ENCODE assay signal across 12 cellular contexts in genomic region chr6:119463081-119463626, GRCh38.
A peak's percentile ranks its signal among the peaks of the same experiment; 100 is the strongest.
DNase-seq lines count a peak whose midpoint lies in the region; ATAC-seq, FAIRE-seq and TF ChIP-seq lines count a peak whose summit lies in the region.
"Had no signal": no experiment of that assay in that cellular context is flagged by ENCODE, and none has a peak within 500 bp of the region (broad histone marks: within the 10 kb centered on the region; RNA-seq: fewer than 3 reads in every experiment).

No MANE protein-coding gene starts in this region.

- intact Hi-C loops in activated CD4-positive, alpha-beta T cell treated with anti-CD3 and anti-CD28 coated beads for 36 hours (cut with DNase I, micrococcal nuclease): no loop called here
- intact Hi-C loops in GM12878 (cut with micrococcal nuclease; ENCODE audit: unreplicated experiment): loop anchor here (1.0 to 5.0 kb wide), 4 partner anchors 14 to 316 kb away; no protein-coding TSS in a partner anchor

- WGBS in GM12878 (ENCODE audit: insufficient coverage, insufficient replicate concordance, low lambda C conversion rate, missing lambda C conversion rate): 0% methylated on average over 4 of the region's 4 CpGs

- no peak overlapping the region for H3K27ac Mint-ChIP-seq in activated CD4-positive, alpha-beta T cell treated with anti-CD3 and anti-CD28 coated beads for 36 hours

- POLR2A ChIA-PET in activated CD4-positive, alpha-beta T cell treated with anti-CD3 and anti-CD28 coated beads for 36 hours (lab: Charles Lee): no interaction called here
- POLR2A ChIA-PET in GM12878 (lab: Charles Lee): interaction anchor here (0.5 to 1.7 kb wide), 7 partner anchors 10 to 1785 kb away, joined by 3 to 6 read pairs (median 4); no protein-coding TSS in a partner anchor

- H3K9me3 Mint-ChIP-seq in activated CD4-positive, alpha-beta T cell treated with anti-CD3 and anti-CD28 coated beads for 36 hours (ENCODE audit: low read depth): peaks cover 5% of the 10 kb centered on the region

- H3K9ac ChIP-seq in GM12878 (ENCODE audit: control insufficient read depth, insufficient read depth, low read length): no peak overlapping the region; the same call in 1 of the 2 replicates

- H2AFZ ChIP-seq in GM12878 (ENCODE audit: control insufficient read depth, low read depth, low read length): peak overlapping the region; percentile 37

- peak; percentile 64 to 81 for TF ChIP-seq EP300 in GM12878 (IDR thresholded peaks at IDR 0.05; ENCODE audit: borderline replicate concordance in 1 of 2, control insufficient read depth in 1 of 2, low read depth in 2 of 2, low read length in 2 of 2)

- peak overlapping the region; percentile 77 for H3K27ac ChIP-seq in GM12878 (ENCODE audit: control insufficient read depth, insufficient read depth)

- CTCF ChIA-PET in activated CD4-positive, alpha-beta T cell treated with anti-CD3 and anti-CD28 coated beads for 36 hours (lab: Charles Lee): interaction anchor here (0.8 to 1.4 kb wide), 4 partner anchors 10 to 332 kb away, joined by 3 to 4 read pairs (median 3); no protein-coding TSS in a partner anchor
- CTCF ChIA-PET in GM12878 (lab: Yijun Ruan, JAX): interaction anchor here (0.7 to 2.8 kb wide), 10 partner anchors 8 to 334 kb away, joined by 3 to 18 read pairs (median 4); no protein-coding TSS in a partner anchor

- no peaks in the 10 kb centered on the region for H3K79me2 ChIP-seq in GM12878 (ENCODE audit: control insufficient read depth, insufficient read depth, low read length)

- TF ChIP-seq POLR2A in GM12878 (IDR thresholded peaks at IDR 0.05; ENCODE audit: low read depth, low read length): no peak

- H4K20me1 ChIP-seq in GM12878 (ENCODE audit: control insufficient read depth, insufficient read depth): no peaks in the 10 kb centered on the region

- no peaks in the 10 kb centered on the region for H3K27me3 Mint-ChIP-seq in activated CD4-positive, alpha-beta T cell treated with anti-CD3 and anti-CD28 coated beads for 36 hours

- BruUV-seq in GM12878 (replicated peaks; lab: Mats Ljungman, UMichigan): no TSS peak

- in situ Hi-C loops in GM12878 (cut with MboI): no loop called here
- in situ Hi-C loops in GM13977 (cut with MboI; ENCODE audit: low pct_unique_long_range_greater_than_20kb, low sequenced_read_pairs, unreplicated experiment): no loop called here

- H3K4me2 ChIP-seq in GM12878 (ENCODE audit: control insufficient read depth, insufficient read depth): peak overlapping the region; percentile 61

- peaks cover 44% of the 10 kb centered on the region for H3K4me1 ChIP-seq in GM12878 (ENCODE audit: control insufficient read depth, insufficient read depth, low read length)

- FAIRE-seq in GM12878 (lab: Jason Lieb, UNC): peak; percentile 82

- peak; percentile 40 for DNase-seq in activated CD4-positive, alpha-beta T cell treated with anti-CD3 and anti-CD28 coated beads for 36 hours
- no peak for DNase-seq in activated CD4-positive, alpha-beta T cell treated with anti-CD3 and anti-CD28 coated beads, Interleukin-2, amount 50 U/mL, for 1 hour
- DNase-seq in GM12878 (ENCODE audit: low read depth, low spot score): peak; percentile 75
- no peak for DNase-seq in GM13977 (ENCODE audit: low spot score)
- no peak for DNase-seq in SHP77 (lab: John Stamatoyannopoulos, UW)
- DNase-seq in SKM-1 treated with dmso at 0.1 percent for 144 hours (lab: John Stamatoyannopoulos, UW; ENCODE audit: unreplicated experiment): no peak
- DNase-seq: 8988T, KG1, occipital lobe had no signal

- H3K4me3 ChIP-seq in GM12878: 0 out of 2 replicates have a peak overlapping the region, but pooled peaks have one; percentile 11

- no peak; the same call in 1 of the 2 replicates for TF ChIP-seq RAD21 in GM12878 (IDR thresholded peaks at IDR 0.05; ENCODE audit: insufficient read depth, low read depth, low read length)

- ATAC-seq in activated CD4-positive, alpha-beta T cell treated with anti-CD3 and anti-CD28 coated beads for 36 hours: peak; percentile 88
- peak; percentile 73 for ATAC-seq in GM21423 (IDR thresholded peaks at IDR 0.05; ENCODE audit: unreplicated experiment)
- ATAC-seq in HG03139 (IDR thresholded peaks at IDR 0.05; ENCODE audit: unreplicated experiment): peak; percentile 76
- peak; percentile 89 for ATAC-seq in GM12878
- ATAC-seq: Panc1 had no signal

- H3K4me1 Mint-ChIP-seq in activated CD4-positive, alpha-beta T cell treated with anti-CD3 and anti-CD28 coated beads for 36 hours: peaks cover 16% of the 10 kb centered on the region

- TF ChIP-seq CTCF in GM12878 (IDR thresholded peaks at IDR 0.05 in 2 of 3, conservative IDR thresholded peaks at IDR 0.05 in 1 of 3; ENCODE audit: control insufficient read depth in 2 of 3, extremely low read depth in 1 of 3, insufficient read depth in 1 of 3, low read depth in 3 of 3, low read length in 3 of 3) (no peak), GM13977 (IDR thresholded peaks at IDR 0.05; ENCODE audit: extremely low read depth, insufficient read depth, missing control alignments) (no peak)

- no peak overlapping the region for H3K4me3 Mint-ChIP-seq in activated CD4-positive, alpha-beta T cell treated with anti-CD3 and anti-CD28 coated beads for 36 hours

- H3K36me3 ChIP-seq in GM12878 (ENCODE audit: control insufficient read depth in 2 of 2, insufficient read depth in 2 of 2, low read length in 1 of 2): no peaks in the 10 kb centered on the region

- RAD21 ChIA-PET in GM12878 (lab: Charles Lee; ENCODE audit: unreplicated experiment): interaction anchor here (0.8 to 2.6 kb wide), 26 partner anchors 10 to 572 kb away, joined by 3 to 26 read pairs (median 5); no protein-coding TSS in a partner anchor

- H3K36me3 Mint-ChIP-seq in activated CD4-positive, alpha-beta T cell treated with anti-CD3 and anti-CD28 coated beads for 36 hours (ENCODE audit: low read depth): no peaks in the 10 kb centered on the region

- no peaks in the 10 kb centered on the region for H3K27me3 ChIP-seq in GM12878 (replicated peaks in 1 of 2; ENCODE audit: control insufficient read depth in 2 of 2, insufficient read depth in 2 of 2, low read length in 1 of 2)

- peaks cover 13% of the 10 kb centered on the region for H3K9me3 ChIP-seq in GM12878 (replicated peaks; ENCODE audit: control insufficient read depth, insufficient read depth, low read length)

- SMC1A ChIA-PET in GM12878 (lab: Charles Lee; ENCODE audit: uncharacterized antibody, unreplicated experiment): interaction anchor here (0.7 to 8.4 kb wide), 22 partner anchors 10 to 253 kb away, joined by 3 to 109 read pairs (median 3); no protein-coding TSS in a partner anchor

TF ChIP-seq in GM12878, 131 proteins besides CTCF, POLR2A, EP300 and RAD21 (continues in another document):
- TF ChIP-seq MXI1 (IDR thresholded peaks at IDR 0.05; ENCODE audit: low read depth, low read length): peak; percentile 43; the same call in 1 of the 2 replicates
- TF ChIP-seq NR2C1 (IDR thresholded peaks at IDR 0.05): no peak
- TF ChIP-seq, protein P1, sequence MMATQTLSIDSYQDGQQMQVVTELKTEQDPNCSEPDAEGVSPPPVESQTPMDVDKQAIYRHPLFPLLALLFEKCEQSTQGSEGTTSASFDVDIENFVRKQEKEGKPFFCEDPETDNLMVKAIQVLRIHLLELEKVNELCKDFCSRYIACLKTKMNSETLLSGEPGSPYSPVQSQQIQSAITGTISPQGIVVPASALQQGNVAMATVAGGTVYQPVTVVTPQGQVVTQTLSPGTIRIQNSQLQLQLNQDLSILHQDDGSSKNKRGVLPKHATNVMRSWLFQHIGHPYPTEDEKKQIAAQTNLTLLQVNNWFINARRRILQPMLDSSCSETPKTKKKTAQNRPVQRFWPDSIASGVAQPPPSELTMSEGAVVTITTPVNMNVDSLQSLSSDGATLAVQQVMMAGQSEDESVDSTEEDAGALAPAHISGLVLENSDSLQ (IDR thresholded peaks at IDR 0.05): peak; percentile 38; the same call in 1 of the 2 replicates
- no peak for TF ChIP-seq POU2F2 (IDR thresholded peaks at IDR 0.05; ENCODE audit: borderline replicate concordance, low read depth, low read length)
- TF ChIP-seq TCF12 (IDR thresholded peaks at IDR 0.05; ENCODE audit: low read depth, low read length): peak; percentile 63; the same call in 1 of the 2 replicates
- TF ChIP-seq EGR1 (IDR thresholded peaks at IDR 0.05; ENCODE audit: borderline replicate concordance in 1 of 2, low read depth in 2 of 2, low read length in 2 of 2): no peak
- 0 out of 2 replicates have a peak, but pooled peaks have one; percentile 14 for TF ChIP-seq JUND (IDR thresholded peaks at IDR 0.05; ENCODE audit: low read depth, low read length)
- peak; percentile 40; the same call in 1 of the 2 replicates for TF ChIP-seq ZNF24 (IDR thresholded peaks at IDR 0.05)
- TF ChIP-seq NFXL1 (IDR thresholded peaks at IDR 0.05; ENCODE audit: borderline replicate concordance): no peak
- no peak for TF ChIP-seq RBBP5 (conservative IDR thresholded peaks at IDR 0.05)
- TF ChIP-seq POLR2AphosphoS5 (IDR thresholded peaks at IDR 0.05; ENCODE audit: low read length): no peak
- no peak for TF ChIP-seq HDAC2 (IDR thresholded peaks at IDR 0.05)
- TF ChIP-seq MTA3 (IDR thresholded peaks at IDR 0.05; ENCODE audit: borderline replicate concordance, low read length): 0 out of 2 replicates have a peak, but pooled peaks have one; percentile 10
- no peak for TF ChIP-seq TARDBP (IDR thresholded peaks at IDR 0.05; ENCODE audit: borderline replicate concordance)
- peak; percentile 93 for TF ChIP-seq MTA2 (IDR thresholded peaks at IDR 0.05; ENCODE audit: low read depth)
- TF ChIP-seq SPI1 (IDR thresholded peaks at IDR 0.05; ENCODE audit: borderline replicate concordance, insufficient read depth, low read depth, low read length): no peak
- no peak for TF ChIP-seq KDM1A (IDR thresholded peaks at IDR 0.05; ENCODE audit: borderline replicate concordance)
- peak; percentile 63 for TF ChIP-seq RELB (IDR thresholded peaks at IDR 0.05; ENCODE audit: low read depth)
- no peak for TF ChIP-seq MYB (IDR thresholded peaks at IDR 0.05; ENCODE audit: borderline replicate concordance, low read depth, low read length)
- TF ChIP-seq CBFB (IDR thresholded peaks at IDR 0.05; ENCODE audit: low read depth): no peak
- TF ChIP-seq TCF7 (IDR thresholded peaks at IDR 0.05; ENCODE audit: borderline replicate concordance): no peak

Comparison
In these comparisons a context has a peak if more than half of its experiments do, and no peak if none do; other contexts are left out.
1. DNase-seq: peak in activated CD4-positive, alpha-beta T cell treated with anti-CD3 and anti-CD28 coated beads for 36 hours (single experiment) and GM12878 (single experiment); none in activated CD4-positive, alpha-beta T cell treated with anti-CD3 and anti-CD28 coated beads, Interleukin-2, amount 50 U/mL, for 1 hour (single experiment), GM13977 (single experiment), SHP77 (0 of 2) and SKM-1 treated with dmso at 0.1 percent for 144 hours (single experiment).
2. Peak in every context shown above with its lines, with median percentiles within 50 percentile points of each other: ATAC-seq.